ENCODE assay signal across 9 cellular contexts in the genomic region with DNA sequence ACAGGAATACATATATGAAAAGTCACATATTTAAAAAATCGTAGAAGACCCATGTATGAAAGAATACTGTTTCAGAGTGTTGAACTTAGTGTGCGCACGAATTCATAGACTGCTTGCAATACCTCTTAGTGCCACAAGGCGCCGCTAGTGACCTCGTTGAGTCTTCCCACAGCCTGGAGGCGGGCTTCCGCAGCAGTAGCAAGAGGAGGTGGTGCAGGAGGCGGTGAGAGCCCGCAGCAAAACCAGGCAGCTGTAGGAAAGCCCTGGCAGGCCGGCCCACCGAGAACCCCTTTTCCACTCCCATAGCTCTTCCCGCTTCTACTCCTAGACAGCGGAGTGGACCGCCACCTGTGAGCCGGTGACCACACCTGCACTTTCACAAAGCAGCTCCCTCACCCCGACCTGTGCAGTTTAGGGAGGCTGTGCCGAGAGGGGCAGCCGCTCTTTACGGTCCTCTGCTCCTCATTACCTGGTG. TPM values are rescaled to one million over a fixed set of nuclear protein-coding genes. Genes with fewer than 3 reads are reported as not detected.
A peak's percentile ranks its signal among the peaks of the same experiment; 100 is the strongest.
DNase-seq lines count a peak whose midpoint lies in the region; ATAC-seq and TF ChIP-seq lines count a peak whose summit lies in the region.
"Had no signal": no experiment of that assay in that cellular context is flagged by ENCODE, and none has a peak within 500 bp of the region (broad histone marks: within the 10 kb centered on the region; RNA-seq: fewer than 3 reads in every experiment).

No MANE protein-coding gene starts in this region.

- peak overlapping the region in 3 of 4 donors; percentile 62 to 71 (median 68) for H3K4me3 Mint-ChIP-seq in CD4-positive, CD25-positive, alpha-beta regulatory T cell
- H3K4me3 Mint-ChIP-seq in neural progenitor cell: no peak overlapping the region
- H3K4me3 Mint-ChIP-seq in stimulated activated naive CD8-positive, alpha-beta T cell treated with anti-CD3 and anti-CD28 coated beads, Interleukin-15, Interleukin-2, amounts not matched to agents 100 ng/mL and 50 ng/mL, for 24 hours: peak overlapping the region; percentile 18

- H3K9me3 ChIP-seq in CD4-positive, CD25-positive, alpha-beta regulatory T cell (ENCODE audit: control insufficient read depth in 2 of 2, low read length in 2 of 2): no peaks in the 10 kb centered on the region
- no peaks in the 10 kb centered on the region for H3K9me3 ChIP-seq in OCI-LY7 (ENCODE audit: low read length)
- no peaks in the 10 kb centered on the region for H3K9me3 ChIP-seq in fibroblast of lung (ENCODE audit: control insufficient read depth, insufficient read depth, low read depth, low read length)
- H3K9me3 ChIP-seq in neural progenitor cell (ENCODE audit: low read depth): no peaks in the 10 kb centered on the region

- no peaks in the 10 kb centered on the region for H3K36me3 ChIP-seq in CD4-positive, CD25-positive, alpha-beta regulatory T cell (ENCODE audit: control insufficient read depth, insufficient read depth, low read length)
- H3K36me3 ChIP-seq in OCI-LY7 (ENCODE audit: insufficient read depth, low read length): no peaks in the 10 kb centered on the region
- no peaks in the 10 kb centered on the region for H3K36me3 ChIP-seq in fibroblast of lung (ENCODE audit: control insufficient read depth, insufficient read depth, low read length)
- no peaks in the 10 kb centered on the region for H3K36me3 ChIP-seq in neural progenitor cell

- peaks cover 5% of the 10 kb centered on the region for H3K4me1 ChIP-seq in CD4-positive, CD25-positive, alpha-beta regulatory T cell (ENCODE audit: control insufficient read depth, insufficient read depth, low read length, poor library complexity, severe bottlenecking)
- H3K4me1 ChIP-seq in OCI-LY7 (ENCODE audit: insufficient read depth, low read length, poor library complexity, severe bottlenecking) (no peaks in the 10 kb centered on the region), fibroblast of lung (ENCODE audit: control insufficient read depth, extremely low read depth, insufficient read depth, low read length) (no peaks in the 10 kb centered on the region), neural progenitor cell (no peaks in the 10 kb centered on the region)

- POLR2A ChIA-PET in OCI-LY7 (lab: Charles Lee): no interaction called here

- no peak overlapping the region for H3K4me3 ChIP-seq in CD4-positive, CD25-positive, alpha-beta regulatory T cell (ENCODE audit: low read depth, low read length)
- H3K4me3 ChIP-seq in OCI-LY7 (ENCODE audit: low read depth, low read length, poor library complexity, severe bottlenecking) (no peak overlapping the region), fibroblast of lung (replicated peaks in 1 of 4; ENCODE audit: control extremely low read depth in 1 of 4, insufficient read depth in 1 of 4, low read depth in 3 of 4, low read length in 4 of 4) (no peak overlapping the region), neural progenitor cell (peak overlapping the region; percentile 25)

- H3K27ac ChIP-seq in CD4-positive, CD25-positive, alpha-beta regulatory T cell (ENCODE audit: insufficient read depth, low read length, poor library complexity, severe bottlenecking): no peak overlapping the region
- H3K27ac ChIP-seq in OCI-LY7 (ENCODE audit: low read depth, low read length, poor library complexity, severe bottlenecking) (no peak overlapping the region), fibroblast of lung (ENCODE audit: insufficient read depth, low read length) (no peak overlapping the region), neural progenitor cell (no peak overlapping the region)
- H3K27ac ChIP-seq: epithelial cell of prostate had no signal

- no peaks in the 10 kb centered on the region for H3K36me3 Mint-ChIP-seq in CD4-positive, CD25-positive, alpha-beta regulatory T cell
- peaks cover 14% of the 10 kb centered on the region for H3K36me3 Mint-ChIP-seq in neural progenitor cell
- no peaks in the 10 kb centered on the region for H3K36me3 Mint-ChIP-seq in stimulated activated naive CD8-positive, alpha-beta T cell treated with anti-CD3 and anti-CD28 coated beads, Interleukin-15, Interleukin-2, amounts not matched to agents 100 ng/mL and 50 ng/mL, for 24 hours (ENCODE audit: low read depth)

- no peaks in the 10 kb centered on the region for H3K9me2 ChIP-seq in OCI-LY7 (ENCODE audit: insufficient read depth, low read length)

- H3F3A ChIP-seq in neural progenitor cell (ENCODE audit: low read depth): peaks cover 3% of the 10 kb centered on the region

- peak overlapping the region; percentile 10; the same call in 1 of the 2 replicates for H3K4me2 ChIP-seq in OCI-LY7 (ENCODE audit: low read length)
- H3K4me2 ChIP-seq in fibroblast of lung (ENCODE audit: extremely low read depth, insufficient read depth, low read length): peak overlapping the region; percentile 36
- peak overlapping the region; percentile 62 for H3K4me2 ChIP-seq in neural progenitor cell

- TF ChIP-seq CTCF in OCI-LY7 (conservative IDR thresholded peaks at IDR 0.05; ENCODE audit: low read length) (peak; percentile 83), fibroblast of lung (conservative IDR thresholded peaks at IDR 0.05 in 1 of 2, IDR thresholded peaks at IDR 0.05 in 1 of 2; ENCODE audit: low read depth in 1 of 2, low read length in 2 of 2) (peak; percentile 96 to 98), neural progenitor cell (IDR thresholded peaks at IDR 0.05) (peak; percentile 89)

- intact Hi-C loops in OCI-LY7 (cut with micrococcal nuclease; ENCODE audit: unreplicated experiment): loop anchor here (2.0 kb wide), 1 partner anchor 393 kb away; no protein-coding TSS in a partner anchor

- no peaks in the 10 kb centered on the region for H3K27me3 Mint-ChIP-seq in CD4-positive, CD25-positive, alpha-beta regulatory T cell
- peaks cover 8% of the 10 kb centered on the region for H3K27me3 Mint-ChIP-seq in neural progenitor cell (ENCODE audit: insufficient read depth, low read depth)
- H3K27me3 Mint-ChIP-seq in stimulated activated naive CD8-positive, alpha-beta T cell treated with anti-CD3 and anti-CD28 coated beads, Interleukin-15, Interleukin-2, amounts not matched to agents 100 ng/mL and 50 ng/mL, for 24 hours: peaks cover 16% of the 10 kb centered on the region

- H3K27ac Mint-ChIP-seq in CD4-positive, CD25-positive, alpha-beta regulatory T cell: peak overlapping the region in 1 of 3 donors; percentile 69
- no peak overlapping the region for H3K27ac Mint-ChIP-seq in neural progenitor cell
- no peak overlapping the region for H3K27ac Mint-ChIP-seq in stimulated activated naive CD8-positive, alpha-beta T cell treated with anti-CD3 and anti-CD28 coated beads, Interleukin-15, Interleukin-2, amounts not matched to agents 100 ng/mL and 50 ng/mL, for 24 hours

- H3K79me2 ChIP-seq in OCI-LY7 (ENCODE audit: insufficient read depth, low read depth, low read length) (no peaks in the 10 kb centered on the region), fibroblast of lung (ENCODE audit: control insufficient read depth, insufficient read depth, low read length) (no peaks in the 10 kb centered on the region), neural progenitor cell (ENCODE audit: low read depth) (no peaks in the 10 kb centered on the region)

- H2AFZ ChIP-seq in OCI-LY7 (ENCODE audit: low read length) (no peak overlapping the region), fibroblast of lung (ENCODE audit: low read length) (no peak overlapping the region), neural progenitor cell (replicated peaks) (peak overlapping the region; percentile 80)

- H3K27me3 ChIP-seq in CD4-positive, CD25-positive, alpha-beta regulatory T cell (ENCODE audit: control insufficient read depth, insufficient read depth, low read length): no peaks in the 10 kb centered on the region
- H3K27me3 ChIP-seq in fibroblast of lung (ENCODE audit: control insufficient read depth, insufficient read depth, low read length) (peaks cover 6% of the 10 kb centered on the region), neural progenitor cell (no peaks in the 10 kb centered on the region)

- H3K9ac ChIP-seq in fibroblast of lung (ENCODE audit: insufficient read depth, low read length): no peak overlapping the region
- no peak overlapping the region for H3K9ac ChIP-seq in neural progenitor cell

- BruUV-seq in OCI-LY7 (replicated peaks; lab: Mats Ljungman, UMichigan): no TSS peak

- CTCF ChIA-PET in OCI-LY7 (lab: Charles Lee; ENCODE audit: unreplicated experiment): no interaction called here

- H4K20me1 ChIP-seq in OCI-LY7 (ENCODE audit: insufficient read depth, low read length): no peaks in the 10 kb centered on the region
- no peaks in the 10 kb centered on the region for H4K20me1 ChIP-seq in fibroblast of lung (ENCODE audit: control insufficient read depth, extremely low read depth, insufficient read depth, low read length)
- no peaks in the 10 kb centered on the region for H4K20me1 ChIP-seq in neural progenitor cell (ENCODE audit: low read depth)

- DNase-seq in CD4-positive, CD25-positive, alpha-beta regulatory T cell: peak; percentile 26 to 75 (median 64)
- DNase-seq in GM19240 (ENCODE audit: insufficient read length, low spot score): peak; percentile 50
- DNase-seq in OCI-LY7 (ENCODE audit: low spot score): peak; percentile 66
- DNase-seq in activated T-cell treated with anti-CD3 and anti-CD28 coated beads for 24 hours (ENCODE audit: low read depth): peak; percentile 55
- peak; percentile 63 to 84 for DNase-seq in fibroblast of lung (ENCODE audit: low read depth in 2 of 2)
- peak; percentile 87 for DNase-seq in neural progenitor cell (ENCODE audit: low spot score)

- ATAC-seq in CD4-positive, CD25-positive, alpha-beta regulatory T cell (ENCODE audit: low read depth in 2 of 2): peak; percentile 79 to 86
- ATAC-seq in HG03439 (IDR thresholded peaks at IDR 0.05; ENCODE audit: unreplicated experiment): peak; percentile 92

- peaks cover 0 to 8% (median 3%) of the 10 kb centered on the region in 4 donors for H3K4me1 Mint-ChIP-seq in CD4-positive, CD25-positive, alpha-beta regulatory T cell
- peaks cover 4% of the 10 kb centered on the region for H3K4me1 Mint-ChIP-seq in neural progenitor cell
- H3K4me1 Mint-ChIP-seq in stimulated activated naive CD8-positive, alpha-beta T cell treated with anti-CD3 and anti-CD28 coated beads, Interleukin-15, Interleukin-2, amounts not matched to agents 100 ng/mL and 50 ng/mL, for 24 hours (ENCODE audit: low read depth): peaks cover 3% of the 10 kb centered on the region

- H3K9me3 Mint-ChIP-seq in CD4-positive, CD25-positive, alpha-beta regulatory T cell: peaks cover 0 to 1% (median 0%) of the 10 kb centered on the region in 7 donors
- no peaks in the 10 kb centered on the region for H3K9me3 Mint-ChIP-seq in neural progenitor cell
- no peaks in the 10 kb centered on the region for H3K9me3 Mint-ChIP-seq in stimulated activated naive CD8-positive, alpha-beta T cell treated with anti-CD3 and anti-CD28 coated beads, Interleukin-15, Interleukin-2, amounts not matched to agents 100 ng/mL and 50 ng/mL, for 24 hours

RNA-seq across cellular contexts. Expression of a gene that starts 23.5 kb away (rescaled TPM):
- total RNA-seq in CD4-positive, CD25-positive, alpha-beta regulatory T cell: not detected
- polyA plus RNA-seq in CD4-positive, CD25-positive, alpha-beta regulatory T cell: not detected
- not detected in 2 replicates for total RNA-seq in OCI-LY7 (2014; rRNA removed; shearing (Covaris generic))
- not detected in 2 replicates for total RNA-seq in OCI-LY7 (2022)
- total RNA-seq in fibroblast of lung: 9.6 and 9.8 TPM in 2 replicates
- 1.8 and 2.8 TPM in 2 replicates for polyA plus RNA-seq in fibroblast of lung
- 1.4 and 2.7 TPM in 2 replicates for polyA plus RNA-seq in fibroblast of lung (2012)
- polyA minus RNA-seq in fibroblast of lung (ENCODE audit: low replicate concordance): 1.1 TPM in 1 of 2 replicates, not detected in the other
- total RNA-seq in neural progenitor cell (ENCODE audit: low replicate concordance): 11.3 and 11.5 TPM in 2 replicates

Comparison
In these comparisons a context has a peak if more than half of its experiments do, and no peak if none do; other contexts are left out.
1. H3K4me2 ChIP-seq: peak in every context shown above with its lines; median percentile 62 in neural progenitor cell; 36 in fibroblast of lung; 10 in OCI-LY7.
2. RNA of a gene that starts 23.5 kb away (total RNA-seq): 11.3 to 11.5 TPM in neural progenitor cell and 9.6 to 9.8 TPM in fibroblast of lung; not detected in CD4-positive, CD25-positive, alpha-beta regulatory T cell (single experiment) and not detected in OCI-LY7; every median in the first group is over 10 times any median in the second.
3. Peak in every context shown above with its lines, with median percentiles within 50 percentile points of each other: DNase-seq and CTCF ChIP-seq.